Comparison of ENCODE assay signal across 1 cellular context in the genomic region with DNA sequence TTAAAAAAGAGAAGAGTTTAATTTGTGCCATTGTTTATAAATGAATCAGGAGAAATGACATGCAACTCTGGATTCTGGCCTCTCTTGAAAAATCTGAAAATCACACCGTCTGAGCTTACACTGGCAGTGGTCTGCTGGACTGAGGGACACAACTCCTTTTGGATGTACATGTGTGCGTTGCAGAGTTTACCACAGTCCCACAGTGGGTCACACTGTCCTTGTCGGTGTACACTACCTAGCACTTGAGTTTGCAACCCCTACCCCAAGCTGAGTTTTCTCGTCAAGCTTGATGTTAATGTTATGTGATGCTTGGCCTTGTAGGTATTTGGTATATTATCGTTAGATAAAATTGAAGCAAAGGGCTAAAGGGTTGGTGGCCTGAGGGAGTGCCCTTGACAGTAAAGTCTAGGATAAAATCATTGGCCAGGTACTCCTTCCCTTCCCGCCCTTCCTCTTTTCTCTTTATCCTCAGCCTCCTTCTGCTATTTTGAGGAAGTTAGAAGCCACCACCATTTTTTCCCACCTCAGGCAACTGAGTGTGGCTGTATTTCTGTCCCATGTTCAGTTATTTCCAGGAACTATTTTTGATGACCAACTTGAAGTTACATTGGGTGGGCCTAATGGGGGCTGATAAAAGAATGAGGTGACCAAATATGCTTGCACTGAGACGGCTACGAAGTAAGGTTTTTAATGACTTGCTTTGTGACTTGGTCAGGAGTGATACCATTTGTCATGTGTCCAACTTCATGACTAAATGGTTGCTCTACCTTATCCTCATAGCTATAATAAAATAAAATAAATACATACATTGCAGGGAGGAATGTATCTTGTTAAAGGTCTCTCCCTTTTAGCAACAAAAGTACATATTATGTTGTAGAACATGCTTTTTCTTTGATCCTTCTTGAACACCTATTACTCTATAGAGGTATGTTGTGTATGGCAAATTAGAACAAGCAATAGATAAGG.
TF ChIP-seq lines count a peak whose summit lies in the region.

No MANE protein-coding gene starts in this region.

TF ChIP-seq in K562, 482 proteins besides CTCF, POLR2A, EP300 and RAD21 (continued from another document and continues in another):
- TF ChIP-seq SIX5 (IDR thresholded peaks at IDR 0.05; ENCODE audit: borderline replicate concordance in 1 of 2, insufficient read depth in 1 of 2, low read depth in 1 of 2, low read length in 2 of 2) = no peak
- no peak for TF ChIP-seq NCOR1 (IDR thresholded peaks at IDR 0.05)
- TF ChIP-seq MAFG (tag; conservative IDR thresholded peaks at IDR 0.05) = no peak
- TF ChIP-seq, protein P1, sequence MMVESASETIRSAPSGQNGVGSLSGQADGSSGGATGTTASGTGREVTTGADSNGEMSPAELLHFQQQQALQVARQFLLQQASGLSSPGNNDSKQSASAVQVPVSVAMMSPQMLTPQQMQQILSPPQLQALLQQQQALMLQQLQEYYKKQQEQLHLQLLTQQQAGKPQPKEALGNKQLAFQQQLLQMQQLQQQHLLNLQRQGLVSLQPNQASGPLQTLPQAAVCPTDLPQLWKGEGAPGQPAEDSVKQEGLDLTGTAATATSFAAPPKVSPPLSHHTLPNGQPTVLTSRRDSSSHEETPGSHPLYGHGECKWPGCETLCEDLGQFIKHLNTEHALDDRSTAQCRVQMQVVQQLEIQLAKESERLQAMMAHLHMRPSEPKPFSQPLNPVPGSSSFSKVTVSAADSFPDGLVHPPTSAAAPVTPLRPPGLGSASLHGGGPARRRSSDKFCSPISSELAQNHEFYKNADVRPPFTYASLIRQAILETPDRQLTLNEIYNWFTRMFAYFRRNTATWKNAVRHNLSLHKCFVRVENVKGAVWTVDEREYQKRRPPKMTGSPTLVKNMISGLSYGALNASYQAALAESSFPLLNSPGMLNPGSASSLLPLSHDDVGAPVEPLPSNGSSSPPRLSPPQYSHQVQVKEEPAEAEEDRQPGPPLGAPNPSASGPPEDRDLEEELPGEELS (CRISPR knock-in tag; IDR thresholded peaks at IDR 0.05; ENCODE audit: borderline replicate concordance) = no peak
- TF ChIP-seq CREBBP (IDR thresholded peaks at IDR 0.05; ENCODE audit: low read depth, low read length) = no peak
- TF ChIP-seq SMAD2 (IDR thresholded peaks at IDR 0.05; ENCODE audit: low read depth, low read length) = no peak
- TF ChIP-seq, protein P2, sequence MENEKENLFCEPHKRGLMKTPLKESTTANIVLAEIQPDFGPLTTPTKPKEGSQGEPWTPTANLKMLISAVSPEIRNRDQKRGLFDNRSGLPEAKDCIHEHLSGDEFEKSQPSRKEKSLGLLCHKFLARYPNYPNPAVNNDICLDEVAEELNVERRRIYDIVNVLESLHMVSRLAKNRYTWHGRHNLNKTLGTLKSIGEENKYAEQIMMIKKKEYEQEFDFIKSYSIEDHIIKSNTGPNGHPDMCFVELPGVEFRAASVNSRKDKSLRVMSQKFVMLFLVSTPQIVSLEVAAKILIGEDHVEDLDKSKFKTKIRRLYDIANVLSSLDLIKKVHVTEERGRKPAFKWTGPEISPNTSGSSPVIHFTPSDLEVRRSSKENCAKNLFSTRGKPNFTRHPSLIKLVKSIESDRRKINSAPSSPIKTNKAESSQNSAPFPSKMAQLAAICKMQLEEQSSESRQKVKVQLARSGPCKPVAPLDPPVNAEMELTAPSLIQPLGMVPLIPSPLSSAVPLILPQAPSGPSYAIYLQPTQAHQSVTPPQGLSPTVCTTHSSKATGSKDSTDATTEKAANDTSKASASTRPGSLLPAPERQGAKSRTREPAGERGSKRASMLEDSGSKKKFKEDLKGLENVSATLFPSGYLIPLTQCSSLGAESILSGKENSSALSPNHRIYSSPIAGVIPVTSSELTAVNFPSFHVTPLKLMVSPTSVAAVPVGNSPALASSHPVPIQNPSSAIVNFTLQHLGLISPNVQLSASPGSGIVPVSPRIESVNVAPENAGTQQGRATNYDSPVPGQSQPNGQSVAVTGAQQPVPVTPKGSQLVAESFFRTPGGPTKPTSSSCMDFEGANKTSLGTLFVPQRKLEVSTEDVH (IDR thresholded peaks at IDR 0.05; ENCODE audit: low read depth, partially characterized antibody) = no peak
- no peak for TF ChIP-seq FOXK2 (conservative IDR thresholded peaks at IDR 0.05 in 1 of 2, IDR thresholded peaks at IDR 0.05 in 1 of 2; ENCODE audit: low read depth in 2 of 2)
- no peak for TF ChIP-seq PHF21A (IDR thresholded peaks at IDR 0.05; ENCODE audit: borderline replicate concordance, low read depth)
- TF ChIP-seq, protein P3, sequence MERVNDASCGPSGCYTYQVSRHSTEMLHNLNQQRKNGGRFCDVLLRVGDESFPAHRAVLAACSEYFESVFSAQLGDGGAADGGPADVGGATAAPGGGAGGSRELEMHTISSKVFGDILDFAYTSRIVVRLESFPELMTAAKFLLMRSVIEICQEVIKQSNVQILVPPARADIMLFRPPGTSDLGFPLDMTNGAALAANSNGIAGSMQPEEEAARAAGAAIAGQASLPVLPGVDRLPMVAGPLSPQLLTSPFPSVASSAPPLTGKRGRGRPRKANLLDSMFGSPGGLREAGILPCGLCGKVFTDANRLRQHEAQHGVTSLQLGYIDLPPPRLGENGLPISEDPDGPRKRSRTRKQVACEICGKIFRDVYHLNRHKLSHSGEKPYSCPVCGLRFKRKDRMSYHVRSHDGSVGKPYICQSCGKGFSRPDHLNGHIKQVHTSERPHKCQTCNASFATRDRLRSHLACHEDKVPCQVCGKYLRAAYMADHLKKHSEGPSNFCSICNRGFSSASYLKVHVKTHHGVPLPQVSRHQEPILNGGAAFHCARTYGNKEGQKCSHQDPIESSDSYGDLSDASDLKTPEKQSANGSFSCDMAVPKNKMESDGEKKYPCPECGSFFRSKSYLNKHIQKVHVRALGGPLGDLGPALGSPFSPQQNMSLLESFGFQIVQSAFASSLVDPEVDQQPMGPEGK (CRISPR knock-in tag; IDR thresholded peaks at IDR 0.05; ENCODE audit: borderline replicate concordance) = no peak
- no peak for TF ChIP-seq PPARD (CRISPR knock-in tag; IDR thresholded peaks at IDR 0.05)
- no peak for TF ChIP-seq BACH1 (tag; IDR thresholded peaks at IDR 0.05)
- no peak for TF ChIP-seq CEBPB (tag; IDR thresholded peaks at IDR 0.05)
- TF ChIP-seq ZZZ3 (IDR thresholded peaks at IDR 0.05) = no peak
- TF ChIP-seq ZNF766 (CRISPR knock-in tag; conservative IDR thresholded peaks at IDR 0.05) = no peak
- no peak for TF ChIP-seq GTF2F1 (IDR thresholded peaks at IDR 0.05; ENCODE audit: low read depth, low read length)
- no peak for TF ChIP-seq ZNF124 (CRISPR knock-in tag; IDR thresholded peaks at IDR 0.05)
- 0 out of 2 replicates have a peak, but pooled peaks have one; percentile 23 for TF ChIP-seq CXXC5 (CRISPR knock-in tag; IDR thresholded peaks at IDR 0.05)
- no peak for TF ChIP-seq SP2 (IDR thresholded peaks at IDR 0.05; ENCODE audit: extremely low read depth, low read depth, low read length, poor library complexity, severe bottlenecking)
- TF ChIP-seq, protein P4, sequence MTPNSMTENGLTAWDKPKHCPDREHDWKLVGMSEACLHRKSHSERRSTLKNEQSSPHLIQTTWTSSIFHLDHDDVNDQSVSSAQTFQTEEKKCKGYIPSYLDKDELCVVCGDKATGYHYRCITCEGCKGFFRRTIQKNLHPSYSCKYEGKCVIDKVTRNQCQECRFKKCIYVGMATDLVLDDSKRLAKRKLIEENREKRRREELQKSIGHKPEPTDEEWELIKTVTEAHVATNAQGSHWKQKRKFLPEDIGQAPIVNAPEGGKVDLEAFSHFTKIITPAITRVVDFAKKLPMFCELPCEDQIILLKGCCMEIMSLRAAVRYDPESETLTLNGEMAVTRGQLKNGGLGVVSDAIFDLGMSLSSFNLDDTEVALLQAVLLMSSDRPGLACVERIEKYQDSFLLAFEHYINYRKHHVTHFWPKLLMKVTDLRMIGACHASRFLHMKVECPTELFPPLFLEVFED (CRISPR knock-in tag; conservative IDR thresholded peaks at IDR 0.05) = no peak
- no peak for TF ChIP-seq SIRT6 (IDR thresholded peaks at IDR 0.05; ENCODE audit: low read depth, low read length)
- TF ChIP-seq HDAC3 (IDR thresholded peaks at IDR 0.05; ENCODE audit: borderline replicate concordance, partially characterized antibody) = peak; percentile 32
- TF ChIP-seq LEF1 (IDR thresholded peaks at IDR 0.05) = no peak
- TF ChIP-seq ARID2 (IDR thresholded peaks at IDR 0.05) = no peak
- no peak for TF ChIP-seq DNMT1 (IDR thresholded peaks at IDR 0.05)
- no peak for TF ChIP-seq CBX8 (IDR thresholded peaks at IDR 0.05; ENCODE audit: borderline replicate concordance, extremely low read depth, low read depth, low read length, poor library complexity, severe bottlenecking)
- TF ChIP-seq HDAC1 (IDR thresholded peaks at IDR 0.05) = peak in 1 of 2 experiments; percentile 15; a peak in 1 of 4 replicates
- no peak for TF ChIP-seq HDAC2 (IDR thresholded peaks at IDR 0.05)
- no peak for TF ChIP-seq NFE2 (IDR thresholded peaks at IDR 0.05; ENCODE audit: low read depth)
- TF ChIP-seq KAT2B (IDR thresholded peaks at IDR 0.05; ENCODE audit: low read depth, low read length) = no peak
- no peak for TF ChIP-seq SMAD1 (IDR thresholded peaks at IDR 0.05; ENCODE audit: low read depth, low read length, partially characterized antibody)
- TF ChIP-seq TCF7L2 (IDR thresholded peaks at IDR 0.05; ENCODE audit: low read depth, low read length) = no peak
- no peak for TF ChIP-seq SLC30A9 (CRISPR knock-in tag; IDR thresholded peaks at IDR 0.05)
- no peak for TF ChIP-seq GTF2E2 (tag; IDR thresholded peaks at IDR 0.05)
- TF ChIP-seq ETV6 (IDR thresholded peaks at IDR 0.05; ENCODE audit: borderline replicate concordance in 1 of 2, low read depth in 2 of 2, low read length in 1 of 2) = peak in 1 of 2 experiments; percentile 62; a peak in 1 of 4 replicates
- TF ChIP-seq ETV6 (CRISPR knock-in tag; IDR thresholded peaks at IDR 0.05; ENCODE audit: borderline replicate concordance) = no peak
- TF ChIP-seq, protein P5, sequence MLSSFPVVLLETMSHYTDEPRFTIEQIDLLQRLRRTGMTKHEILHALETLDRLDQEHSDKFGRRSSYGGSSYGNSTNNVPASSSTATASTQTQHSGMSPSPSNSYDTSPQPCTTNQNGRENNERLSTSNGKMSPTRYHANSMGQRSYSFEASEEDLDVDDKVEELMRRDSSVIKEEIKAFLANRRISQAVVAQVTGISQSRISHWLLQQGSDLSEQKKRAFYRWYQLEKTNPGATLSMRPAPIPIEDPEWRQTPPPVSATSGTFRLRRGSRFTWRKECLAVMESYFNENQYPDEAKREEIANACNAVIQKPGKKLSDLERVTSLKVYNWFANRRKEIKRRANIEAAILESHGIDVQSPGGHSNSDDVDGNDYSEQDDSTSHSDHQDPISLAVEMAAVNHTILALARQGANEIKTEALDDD (IDR thresholded peaks at IDR 0.05) = no peak
- TF ChIP-seq ZNF780A (CRISPR knock-in tag; IDR thresholded peaks at IDR 0.05) = no peak
- no peak for TF ChIP-seq POLR2B (IDR thresholded peaks at IDR 0.05; ENCODE audit: low read depth, partially characterized antibody)
- TF ChIP-seq MYBL2 (IDR thresholded peaks at IDR 0.05; ENCODE audit: low read depth) = no peak
- no peak for TF ChIP-seq MYBL2 (CRISPR knock-in tag; IDR thresholded peaks at IDR 0.05; ENCODE audit: borderline replicate concordance)
- no peak for TF ChIP-seq ETS2 (tag; IDR thresholded peaks at IDR 0.05; ENCODE audit: borderline replicate concordance, poor library complexity, severe bottlenecking)
- TF ChIP-seq, protein P6, sequence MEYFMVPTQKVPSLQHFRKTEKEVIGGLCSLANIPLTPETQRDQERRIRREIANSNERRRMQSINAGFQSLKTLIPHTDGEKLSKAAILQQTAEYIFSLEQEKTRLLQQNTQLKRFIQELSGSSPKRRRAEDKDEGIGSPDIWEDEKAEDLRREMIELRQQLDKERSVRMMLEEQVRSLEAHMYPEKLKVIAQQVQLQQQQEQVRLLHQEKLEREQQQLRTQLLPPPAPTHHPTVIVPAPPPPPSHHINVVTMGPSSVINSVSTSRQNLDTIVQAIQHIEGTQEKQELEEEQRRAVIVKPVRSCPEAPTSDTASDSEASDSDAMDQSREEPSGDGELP (CRISPR knock-in tag; IDR thresholded peaks at IDR 0.05; ENCODE audit: borderline replicate concordance) = no peak
- TF ChIP-seq ETV5 (CRISPR knock-in tag; IDR thresholded peaks at IDR 0.05; ENCODE audit: low read depth) = no peak
- no peak for TF ChIP-seq TRIM24 (IDR thresholded peaks at IDR 0.05)
- TF ChIP-seq CCNT2 (IDR thresholded peaks at IDR 0.05; ENCODE audit: borderline replicate concordance, extremely low read depth, insufficient read length, low read depth, low read length) = peak; percentile 28
- TF ChIP-seq NEUROD1 (IDR thresholded peaks at IDR 0.05; ENCODE audit: borderline replicate concordance, low read depth, low read length, partially characterized antibody) = no peak
- no peak for TF ChIP-seq ZKSCAN3 (CRISPR knock-in tag; IDR thresholded peaks at IDR 0.05)
- TF ChIP-seq ELF4 (CRISPR knock-in tag; IDR thresholded peaks at IDR 0.05) = peak; percentile 27; the same call in 1 of the 2 replicates
- no peak for TF ChIP-seq TEAD1 (CRISPR knock-in tag; IDR thresholded peaks at IDR 0.05)
- TF ChIP-seq ZC3H11A (IDR thresholded peaks at IDR 0.05; ENCODE audit: low read depth, low read length) = no peak
- TF ChIP-seq ZNF436 (CRISPR knock-in tag; IDR thresholded peaks at IDR 0.05) = no peak
- no peak for TF ChIP-seq XRCC5 (IDR thresholded peaks at IDR 0.05; ENCODE audit: low read depth, low read length)
- TF ChIP-seq TAF9B (IDR thresholded peaks at IDR 0.05; ENCODE audit: partially characterized antibody) = peak; percentile 44
- TF ChIP-seq HDAC6 (IDR thresholded peaks at IDR 0.05; ENCODE audit: low read depth, low read length) = no peak
- TF ChIP-seq ZSCAN29 (IDR thresholded peaks at IDR 0.05) = no peak
- TF ChIP-seq TSC22D4 (tag; IDR thresholded peaks at IDR 0.05) = no peak
- no peak for TF ChIP-seq KDM4B (IDR thresholded peaks at IDR 0.05; ENCODE audit: borderline replicate concordance in 2 of 2, low read depth in 1 of 2)
- TF ChIP-seq MTA1 (IDR thresholded peaks at IDR 0.05; ENCODE audit: borderline replicate concordance) = peak; percentile 48; the same call in 1 of the 2 replicates
- TF ChIP-seq GTF2A2 (tag; IDR thresholded peaks at IDR 0.05) = no peak
- TF ChIP-seq CC2D1A (IDR thresholded peaks at IDR 0.05) = peak; percentile 14; the same call in 1 of the 2 replicates
- TF ChIP-seq ZNF445 (CRISPR knock-in tag; IDR thresholded peaks at IDR 0.05; ENCODE audit: low read depth) = no peak
